Comparison of ENCODE assay signal across 10 cellular contexts in the genomic region with DNA sequence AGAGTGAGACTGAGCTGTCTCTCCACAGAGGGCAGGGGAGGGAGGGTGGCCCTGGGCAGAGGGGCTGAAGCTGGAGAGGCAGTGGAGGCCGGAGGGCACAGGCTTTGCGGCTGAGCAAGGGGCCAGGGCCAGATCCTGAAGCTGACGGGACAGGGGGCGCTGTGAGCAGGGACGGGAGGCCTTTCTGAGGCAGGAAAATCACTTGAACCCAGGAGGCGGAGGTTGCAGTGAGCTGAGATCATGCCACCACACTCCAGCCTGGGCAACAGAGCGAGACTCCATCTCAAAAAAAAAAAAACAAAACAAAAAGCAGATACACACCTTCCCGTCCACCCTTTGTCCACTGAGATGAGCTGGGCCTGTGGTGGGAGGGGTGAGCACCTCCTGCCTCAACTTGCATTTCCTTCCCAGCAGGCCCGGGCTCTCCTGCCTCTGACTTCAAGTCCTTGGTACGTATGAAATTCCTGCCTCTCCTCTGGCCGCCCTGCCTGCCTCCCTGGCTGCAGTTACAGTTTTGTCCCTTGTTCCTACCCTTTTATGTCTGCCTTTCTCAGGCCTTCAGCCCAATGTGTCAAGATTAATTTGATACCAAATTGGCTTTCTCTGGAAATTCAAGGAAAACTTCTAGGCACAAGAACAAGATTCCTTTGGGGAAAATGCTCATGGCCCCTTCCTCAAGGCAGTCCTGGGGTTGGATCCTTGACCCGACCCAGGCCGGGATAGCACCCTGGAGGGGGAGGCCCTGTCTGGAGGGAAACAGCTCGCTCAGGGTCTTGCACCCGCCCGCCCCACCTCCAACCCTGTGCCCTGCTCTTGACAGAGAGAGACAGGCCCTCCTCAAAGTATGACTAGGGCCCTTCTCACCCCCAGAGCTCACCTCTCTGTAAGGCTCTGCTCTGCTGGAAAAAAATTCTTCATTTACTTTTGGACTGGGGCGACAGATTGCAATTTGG. TPM values are rescaled to one million over a fixed set of nuclear protein-coding genes. Genes with fewer than 3 reads are reported as not detected.
DNase-seq lines count a peak whose midpoint lies in the region; ATAC-seq and TF ChIP-seq lines count a peak whose summit lies in the region.
"Had no signal": no experiment of that assay in that cellular context is flagged by ENCODE, and none has a peak within 500 bp of the region (broad histone marks: within the 10 kb centered on the region; RNA-seq: fewer than 3 reads in every experiment).

No MANE protein-coding gene starts in this region.

- peak overlapping the region; percentile 11 for H3K4me2 ChIP-seq in mammary epithelial cell (ENCODE audit: insufficient read depth, low read depth, low read length)

- no peaks in the 10 kb centered on the region for H3K27me3 Mint-ChIP-seq in type B pancreatic cell

- no peaks in the 10 kb centered on the region for H3K79me2 ChIP-seq in mammary epithelial cell (ENCODE audit: insufficient read depth, low read length)

- dilution Hi-C loops in mammary epithelial cell (cut with HindIII; ENCODE audit: low sequenced_read_pairs): no loop called here

- H3K9ac ChIP-seq in HUES48 (ENCODE audit: low read depth, low read length): no peak overlapping the region
- no peak overlapping the region for H3K9ac ChIP-seq in mammary epithelial cell (ENCODE audit: insufficient read depth, low read length)

- CTCF ChIA-PET in mammary epithelial cell (lab: Charles Lee; ENCODE audit: low non-redundant PET): no interaction called here

- H3K36me3 Mint-ChIP-seq in type B pancreatic cell: no peaks in the 10 kb centered on the region

- intact Hi-C loops in mammary epithelial cell (cut with micrococcal nuclease): loop anchor here (1.0 to 10.0 kb wide), 3 partner anchors 10 to 173 kb away; a partner anchor contains a TSS

- in situ Hi-C loops in mammary epithelial cell (cut with MboI; ENCODE audit: low sequenced_read_pairs in 2 of 2): loop anchor here (10.0 to 25.0 kb wide), 2 partner anchors 276 to 283 kb away; a partner anchor contains a TSS

- no peaks in the 10 kb centered on the region for H4K20me1 ChIP-seq in mammary epithelial cell (ENCODE audit: insufficient read depth, low read length)

- H3K27ac Mint-ChIP-seq in type B pancreatic cell: peak overlapping the region; percentile 71

- H3K27ac ChIP-seq in HUES48 (ENCODE audit: low read depth, low read length): peak overlapping the region; percentile 89
- H3K27ac ChIP-seq in mammary epithelial cell (ENCODE audit: insufficient read depth, low read depth, low read length): peak overlapping the region; percentile 49

- BruUV-seq in mammary epithelial cell (replicated peaks; lab: Mats Ljungman, UMichigan): no TSS peak

- DNase-seq in mammary epithelial cell (peak; percentile 74), kidney epithelial cell (ENCODE audit: low read depth) (no peak), type B pancreatic cell (ENCODE audit: extremely low spot score, unreplicated experiment) (no peak), DMS 273 (lab: John Stamatoyannopoulos, UW; ENCODE audit: unreplicated experiment) (no peak)
- DNase-seq: activated CD4-positive, alpha-beta T cell treated with anti-CD3 and anti-CD28 coated beads for 1 hour; NCI-H2107 had no signal

- H2AFZ ChIP-seq in mammary epithelial cell (ENCODE audit: low read depth, low read length): peak overlapping the region; percentile 79

- H3K4me1 Mint-ChIP-seq in type B pancreatic cell (ENCODE audit: unreplicated experiment): peaks cover 10% of the 10 kb centered on the region

- H3K4me3 ChIP-seq in HUES48 (ENCODE audit: low read depth, low read length): no peak overlapping the region
- no peak overlapping the region for H3K4me3 ChIP-seq in mammary epithelial cell (replicated peaks in 1 of 3; ENCODE audit: insufficient read depth in 1 of 3, low read depth in 2 of 3, low read length in 3 of 3)
- H3K4me3 ChIP-seq in kidney epithelial cell (ENCODE audit: low read depth, low read length): no peak overlapping the region

- no peaks in the 10 kb centered on the region for H3K36me3 ChIP-seq in HUES48 (ENCODE audit: control insufficient read depth, insufficient read depth, low read length)
- no peaks in the 10 kb centered on the region for H3K36me3 ChIP-seq in mammary epithelial cell (ENCODE audit: insufficient read depth, low read length)
- no peaks in the 10 kb centered on the region for H3K36me3 ChIP-seq in kidney epithelial cell (ENCODE audit: control insufficient read depth, insufficient read depth, low read length)

- H3K9me3 Mint-ChIP-seq in type B pancreatic cell: no peaks in the 10 kb centered on the region

- H3K4me3 Mint-ChIP-seq in type B pancreatic cell: no peak overlapping the region

- TF ChIP-seq CTCF in mammary epithelial cell (conservative IDR thresholded peaks at IDR 0.05 in 1 of 2, IDR thresholded peaks at IDR 0.05 in 1 of 2; ENCODE audit: extremely low read depth in 1 of 2, insufficient read depth in 1 of 2, low read depth in 1 of 2, low read length in 2 of 2) (no peak), kidney epithelial cell (IDR thresholded peaks at IDR 0.05; ENCODE audit: insufficient read depth, low read length, poor library complexity, severe bottlenecking) (peak; percentile 20), type B pancreatic cell (conservative IDR thresholded peaks at IDR 0.05) (no peak)

- 60% methylated on average over 11 of the region's 17 CpGs for WGBS in mammary epithelial cell (ENCODE audit: low coverage, missing lambda C conversion rate)

- H3K9me3 ChIP-seq in HUES48 (ENCODE audit: control insufficient read depth, insufficient read depth, low read length): no peaks in the 10 kb centered on the region
- no peaks in the 10 kb centered on the region for H3K9me3 ChIP-seq in mammary epithelial cell (replicated peaks; ENCODE audit: insufficient read depth, low read length)

- H3K27me3 ChIP-seq in HUES48 (ENCODE audit: control insufficient read depth, insufficient read depth, low read length) (no peaks in the 10 kb centered on the region), mammary epithelial cell (ENCODE audit: insufficient read depth, low read length) (no peaks in the 10 kb centered on the region), kidney epithelial cell (ENCODE audit: control insufficient read depth, insufficient read depth, low read length) (no peaks in the 10 kb centered on the region)

- peaks cover 10% of the 10 kb centered on the region; the same call in 1 of the 2 replicates for H3K4me1 ChIP-seq in HUES48 (ENCODE audit: control insufficient read depth, insufficient read depth, low read length)
- H3K4me1 ChIP-seq in mammary epithelial cell (ENCODE audit: insufficient read depth, low read length): peaks cover 24% of the 10 kb centered on the region

- no peak for ATAC-seq in GM19023 (IDR thresholded peaks at IDR 0.05; ENCODE audit: unreplicated experiment)
- no peak for ATAC-seq in HG03025 (IDR thresholded peaks at IDR 0.05; ENCODE audit: low FRiP score, unreplicated experiment)

RNA-seq across cellular contexts. Expression of a gene that starts 11.2 kb away (rescaled TPM):
- total RNA-seq in mammary epithelial cell (10 to 100 TPM in 1 of 2 donors, 1 to 10 TPM in 1; 2.9 to 98.0 TPM), kidney epithelial cell (0.46 and 1.7 TPM in 2 replicates), type B pancreatic cell (ENCODE audit: low replicate concordance) (12.5 and 24.6 TPM in 2 replicates)
- polyA plus RNA-seq in mammary epithelial cell: 4.8 TPM
- 5.1 TPM for polyA minus RNA-seq in mammary epithelial cell

RNA-seq across cellular contexts. Expression of a gene that starts 22.5 kb away (rescaled TPM):
- total RNA-seq in mammary epithelial cell (not detected), kidney epithelial cell (not detected in 2 replicates), type B pancreatic cell (ENCODE audit: low replicate concordance) (0.55 and 0.80 TPM in 2 replicates)
- not detected for polyA plus RNA-seq in mammary epithelial cell
- not detected for polyA minus RNA-seq in mammary epithelial cell
- total RNA-seq: mononuclear cell had no signal

RNA-seq across cellular contexts. Expression of a gene that starts 30.1 kb away (rescaled TPM):
- total RNA-seq in mammary epithelial cell (10 to 100 TPM; 12.5 to 16.2 TPM), kidney epithelial cell (5.4 and 6.0 TPM in 2 replicates), type B pancreatic cell (ENCODE audit: low replicate concordance) (31.5 and 33.8 TPM in 2 replicates)
- polyA plus RNA-seq in mammary epithelial cell: 11.7 TPM
- 13.3 TPM for polyA minus RNA-seq in mammary epithelial cell

RNA-seq across cellular contexts. Expression of a gene that starts 41.4 kb away (rescaled TPM):
- total RNA-seq in mammary epithelial cell (100 to 1,000 TPM; 289 to 455 TPM), kidney epithelial cell (206 and 222 TPM in 2 replicates), type B pancreatic cell (ENCODE audit: low replicate concordance) (187 and 280 TPM in 2 replicates)
- 126 TPM for polyA plus RNA-seq in mammary epithelial cell
- polyA minus RNA-seq in mammary epithelial cell: 272 TPM

RNA-seq across cellular contexts. Expression of a gene that starts 50.8 kb away (rescaled TPM):
- total RNA-seq in mammary epithelial cell (10 to 100 TPM; 23.3 to 27.0 TPM), kidney epithelial cell (17.6 and 24.6 TPM in 2 replicates), type B pancreatic cell (ENCODE audit: low replicate concordance) (30.2 and 36.6 TPM in 2 replicates)
- 17.9 TPM for polyA plus RNA-seq in mammary epithelial cell
- polyA minus RNA-seq in mammary epithelial cell: 57.0 TPM
